1 cellular context compared by ENCODE assay signal in the genomic region with DNA sequence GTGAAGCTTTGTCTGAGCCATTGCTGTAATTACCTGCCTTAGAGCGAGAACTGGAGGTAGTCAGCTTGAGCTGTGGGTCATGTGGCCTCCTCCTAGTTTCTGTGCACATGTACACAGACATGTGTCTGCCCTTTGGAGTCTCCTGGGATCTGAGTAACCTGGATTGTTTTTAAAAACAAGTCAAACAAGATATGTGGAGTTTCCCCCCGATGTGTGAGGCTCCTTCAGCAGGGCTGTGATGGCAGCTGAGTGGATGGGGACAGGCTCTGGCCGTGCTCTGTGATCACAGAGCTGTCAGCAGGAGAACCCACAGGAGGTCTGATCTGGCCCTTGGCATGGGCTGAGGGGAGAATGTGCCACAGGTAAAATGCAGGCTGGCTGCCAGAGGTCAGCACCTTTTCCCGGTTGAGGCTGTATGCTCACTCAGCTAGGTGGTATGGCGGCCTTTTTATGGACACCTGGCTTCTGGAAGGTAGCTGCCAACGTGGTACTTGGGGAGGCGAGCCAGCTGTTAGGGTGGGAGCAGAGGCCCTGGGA.
TF ChIP-seq lines count a peak whose summit lies in the region.

No MANE protein-coding gene starts in this region.

TF ChIP-seq in GM23338, 12 proteins besides CTCF, POLR2A, EP300 and RAD21 (continued from another document):
- TF ChIP-seq, protein P1, sequence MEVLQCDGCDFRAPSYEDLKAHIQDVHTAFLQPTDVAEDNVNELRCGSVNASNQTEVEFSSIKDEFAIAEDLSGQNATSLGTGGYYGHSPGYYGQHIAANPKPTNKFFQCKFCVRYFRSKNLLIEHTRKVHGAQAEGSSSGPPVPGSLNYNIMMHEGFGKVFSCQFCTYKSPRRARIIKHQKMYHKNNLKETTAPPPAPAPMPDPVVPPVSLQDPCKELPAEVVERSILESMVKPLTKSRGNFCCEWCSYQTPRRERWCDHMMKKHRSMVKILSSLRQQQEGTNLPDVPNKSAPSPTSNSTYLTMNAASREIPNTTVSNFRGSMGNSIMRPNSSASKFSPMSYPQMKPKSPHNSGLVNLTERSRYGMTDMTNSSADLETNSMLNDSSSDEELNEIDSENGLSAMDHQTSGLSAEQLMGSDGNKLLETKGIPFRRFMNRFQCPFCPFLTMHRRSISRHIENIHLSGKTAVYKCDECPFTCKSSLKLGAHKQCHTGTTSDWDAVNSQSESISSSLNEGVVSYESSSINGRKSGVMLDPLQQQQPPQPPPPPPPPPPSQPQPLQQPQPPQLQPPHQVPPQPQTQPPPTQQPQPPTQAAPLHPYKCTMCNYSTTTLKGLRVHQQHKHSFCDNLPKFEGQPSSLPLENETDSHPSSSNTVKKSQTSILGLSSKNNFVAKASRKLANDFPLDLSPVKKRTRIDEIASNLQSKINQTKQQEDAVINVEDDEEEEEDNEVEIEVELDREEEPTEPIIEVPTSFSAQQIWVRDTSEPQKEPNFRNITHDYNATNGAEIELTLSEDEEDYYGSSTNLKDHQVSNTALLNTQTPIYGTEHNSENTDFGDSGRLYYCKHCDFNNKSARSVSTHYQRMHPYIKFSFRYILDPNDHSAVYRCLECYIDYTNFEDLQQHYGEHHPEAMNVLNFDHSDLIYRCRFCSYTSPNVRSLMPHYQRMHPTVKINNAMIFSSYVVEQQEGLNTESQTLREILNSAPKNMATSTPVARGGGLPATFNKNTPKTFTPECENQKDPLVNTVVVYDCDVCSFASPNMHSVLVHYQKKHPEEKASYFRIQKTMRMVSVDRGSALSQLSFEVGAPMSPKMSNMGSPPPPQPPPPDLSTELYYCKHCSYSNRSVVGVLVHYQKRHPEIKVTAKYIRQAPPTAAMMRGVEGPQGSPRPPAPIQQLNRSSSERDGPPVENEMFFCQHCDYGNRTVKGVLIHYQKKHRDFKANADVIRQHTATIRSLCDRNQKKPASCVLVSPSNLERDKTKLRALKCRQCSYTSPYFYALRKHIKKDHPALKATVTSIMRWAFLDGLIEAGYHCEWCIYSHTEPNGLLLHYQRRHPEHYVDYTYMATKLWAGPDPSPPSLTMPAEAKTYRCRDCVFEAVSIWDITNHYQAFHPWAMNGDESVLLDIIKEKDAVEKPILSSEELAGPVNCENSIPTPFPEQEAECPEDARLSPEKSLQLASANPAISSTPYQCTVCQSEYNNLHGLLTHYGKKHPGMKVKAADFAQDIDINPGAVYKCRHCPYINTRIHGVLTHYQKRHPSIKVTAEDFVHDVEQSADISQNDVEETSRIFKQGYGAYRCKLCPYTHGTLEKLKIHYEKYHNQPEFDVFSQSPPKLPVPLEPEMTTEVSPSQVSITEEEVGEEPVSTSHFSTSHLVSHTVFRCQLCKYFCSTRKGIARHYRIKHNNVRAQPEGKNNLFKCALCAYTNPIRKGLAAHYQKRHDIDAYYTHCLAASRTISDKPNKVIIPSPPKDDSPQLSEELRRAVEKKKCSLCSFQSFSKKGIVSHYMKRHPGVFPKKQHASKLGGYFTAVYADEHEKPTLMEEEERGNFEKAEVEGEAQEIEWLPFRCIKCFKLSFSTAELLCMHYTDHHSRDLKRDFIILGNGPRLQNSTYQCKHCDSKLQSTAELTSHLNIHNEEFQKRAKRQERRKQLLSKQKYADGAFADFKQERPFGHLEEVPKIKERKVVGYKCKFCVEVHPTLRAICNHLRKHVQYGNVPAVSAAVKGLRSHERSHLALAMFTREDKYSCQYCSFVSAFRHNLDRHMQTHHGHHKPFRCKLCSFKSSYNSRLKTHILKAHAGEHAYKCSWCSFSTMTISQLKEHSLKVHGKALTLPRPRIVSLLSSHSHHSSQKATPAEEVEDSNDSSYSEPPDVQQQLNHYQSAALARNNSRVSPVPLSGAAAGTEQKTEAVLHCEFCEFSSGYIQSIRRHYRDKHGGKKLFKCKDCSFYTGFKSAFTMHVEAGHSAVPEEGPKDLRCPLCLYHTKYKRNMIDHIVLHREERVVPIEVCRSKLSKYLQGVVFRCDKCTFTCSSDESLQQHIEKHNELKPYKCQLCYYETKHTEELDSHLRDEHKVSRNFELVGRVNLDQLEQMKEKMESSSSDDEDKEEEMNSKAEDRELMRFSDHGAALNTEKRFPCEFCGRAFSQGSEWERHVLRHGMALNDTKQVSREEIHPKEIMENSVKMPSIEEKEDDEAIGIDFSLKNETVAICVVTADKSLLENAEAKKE (CRISPR knock-in tag; IDR thresholded peaks at IDR 0.05) = no peak
- TF ChIP-seq ZNF114 (CRISPR knock-in tag; IDR thresholded peaks at IDR 0.05) (no peak), CREB1 (CRISPR knock-in tag; IDR thresholded peaks at IDR 0.05; ENCODE audit: low read depth) (no peak), EZH2 (IDR thresholded peaks at IDR 0.05; ENCODE audit: low read depth, unreplicated experiment) (no peak), JUNB (IDR thresholded peaks at IDR 0.05; ENCODE audit: unreplicated experiment) (no peak)
- TF ChIP-seq, protein P2, sequence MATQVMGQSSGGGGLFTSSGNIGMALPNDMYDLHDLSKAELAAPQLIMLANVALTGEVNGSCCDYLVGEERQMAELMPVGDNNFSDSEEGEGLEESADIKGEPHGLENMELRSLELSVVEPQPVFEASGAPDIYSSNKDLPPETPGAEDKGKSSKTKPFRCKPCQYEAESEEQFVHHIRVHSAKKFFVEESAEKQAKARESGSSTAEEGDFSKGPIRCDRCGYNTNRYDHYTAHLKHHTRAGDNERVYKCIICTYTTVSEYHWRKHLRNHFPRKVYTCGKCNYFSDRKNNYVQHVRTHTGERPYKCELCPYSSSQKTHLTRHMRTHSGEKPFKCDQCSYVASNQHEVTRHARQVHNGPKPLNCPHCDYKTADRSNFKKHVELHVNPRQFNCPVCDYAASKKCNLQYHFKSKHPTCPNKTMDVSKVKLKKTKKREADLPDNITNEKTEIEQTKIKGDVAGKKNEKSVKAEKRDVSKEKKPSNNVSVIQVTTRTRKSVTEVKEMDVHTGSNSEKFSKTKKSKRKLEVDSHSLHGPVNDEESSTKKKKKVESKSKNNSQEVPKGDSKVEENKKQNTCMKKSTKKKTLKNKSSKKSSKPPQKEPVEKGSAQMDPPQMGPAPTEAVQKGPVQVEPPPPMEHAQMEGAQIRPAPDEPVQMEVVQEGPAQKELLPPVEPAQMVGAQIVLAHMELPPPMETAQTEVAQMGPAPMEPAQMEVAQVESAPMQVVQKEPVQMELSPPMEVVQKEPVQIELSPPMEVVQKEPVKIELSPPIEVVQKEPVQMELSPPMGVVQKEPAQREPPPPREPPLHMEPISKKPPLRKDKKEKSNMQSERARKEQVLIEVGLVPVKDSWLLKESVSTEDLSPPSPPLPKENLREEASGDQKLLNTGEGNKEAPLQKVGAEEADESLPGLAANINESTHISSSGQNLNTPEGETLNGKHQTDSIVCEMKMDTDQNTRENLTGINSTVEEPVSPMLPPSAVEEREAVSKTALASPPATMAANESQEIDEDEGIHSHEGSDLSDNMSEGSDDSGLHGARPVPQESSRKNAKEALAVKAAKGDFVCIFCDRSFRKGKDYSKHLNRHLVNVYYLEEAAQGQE (IDR thresholded peaks at IDR 0.05; ENCODE audit: unreplicated experiment) = no peak
- TF ChIP-seq, protein P3, sequence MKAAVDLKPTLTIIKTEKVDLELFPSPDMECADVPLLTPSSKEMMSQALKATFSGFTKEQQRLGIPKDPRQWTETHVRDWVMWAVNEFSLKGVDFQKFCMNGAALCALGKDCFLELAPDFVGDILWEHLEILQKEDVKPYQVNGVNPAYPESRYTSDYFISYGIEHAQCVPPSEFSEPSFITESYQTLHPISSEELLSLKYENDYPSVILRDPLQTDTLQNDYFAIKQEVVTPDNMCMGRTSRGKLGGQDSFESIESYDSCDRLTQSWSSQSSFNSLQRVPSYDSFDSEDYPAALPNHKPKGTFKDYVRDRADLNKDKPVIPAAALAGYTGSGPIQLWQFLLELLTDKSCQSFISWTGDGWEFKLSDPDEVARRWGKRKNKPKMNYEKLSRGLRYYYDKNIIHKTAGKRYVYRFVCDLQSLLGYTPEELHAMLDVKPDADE (IDR thresholded peaks at IDR 0.05) = no peak
